1 cellular context compared by ENCODE assay signal in genomic region chr1:67833595-67833926, GRCh38.
A peak's percentile ranks its signal among the peaks of the same experiment; 100 is the strongest.
TF ChIP-seq lines count a peak whose summit lies in the region.

No MANE protein-coding gene starts in this region.

TF ChIP-seq in K562, 482 proteins besides CTCF, POLR2A, EP300 and RAD21 (continued from another document and continues in another):
- TF ChIP-seq ARID4B (CRISPR knock-in tag; IDR thresholded peaks at IDR 0.05) (peak; percentile 35; the same call in 1 of the 2 replicates), ETS2 (tag; IDR thresholded peaks at IDR 0.05; ENCODE audit: borderline replicate concordance, poor library complexity, severe bottlenecking) (no peak), ZBTB1 (CRISPR knock-in tag; IDR thresholded peaks at IDR 0.05; ENCODE audit: borderline replicate concordance, low read depth) (no peak), NBN (IDR thresholded peaks at IDR 0.05; ENCODE audit: low read depth) (no peak), MBD2 (IDR thresholded peaks at IDR 0.05; ENCODE audit: borderline replicate concordance, low read depth) (no peak), RFX1 (IDR thresholded peaks at IDR 0.05) (no peak), HINFP (tag; conservative IDR thresholded peaks at IDR 0.05; ENCODE audit: low read depth) (no peak), MTA1 (IDR thresholded peaks at IDR 0.05; ENCODE audit: borderline replicate concordance) (no peak), ZNF507 (tag; conservative IDR thresholded peaks at IDR 0.05) (no peak), EZH2 (IDR thresholded peaks at IDR 0.05; ENCODE audit: borderline replicate concordance, low read depth, low read length) (0 out of 2 replicates have a peak, but pooled peaks have one; percentile 17), ZNF398 (CRISPR knock-in tag; IDR thresholded peaks at IDR 0.05) (no peak), JUND (IDR thresholded peaks at IDR 0.05; ENCODE audit: borderline replicate concordance, low read depth, low read length) (no peak), JUND (tag; IDR thresholded peaks at IDR 0.05; ENCODE audit: borderline replicate concordance, low read depth, low read length) (no peak), CREB5 (CRISPR knock-in tag; IDR thresholded peaks at IDR 0.05) (no peak), MEF2A (IDR thresholded peaks at IDR 0.05; ENCODE audit: control insufficient read depth, low read depth, low read length) (no peak), MITF (IDR thresholded peaks at IDR 0.05) (no peak), HES1 (IDR thresholded peaks at IDR 0.05; ENCODE audit: low read depth) (no peak), PKNOX1 (IDR thresholded peaks at IDR 0.05) (no peak), ZNF766 (CRISPR knock-in tag; conservative IDR thresholded peaks at IDR 0.05) (no peak), NFXL1 (CRISPR knock-in tag; IDR thresholded peaks at IDR 0.05) (no peak), ZNF592 (IDR thresholded peaks at IDR 0.05) (no peak), FOXK2 (conservative IDR thresholded peaks at IDR 0.05 in 1 of 2, IDR thresholded peaks at IDR 0.05 in 1 of 2; ENCODE audit: low read depth in 2 of 2) (no peak), NR2C1 (IDR thresholded peaks at IDR 0.05) (no peak), NR2C1 (tag; IDR thresholded peaks at IDR 0.05) (no peak), ZNF584 (CRISPR knock-in tag; IDR thresholded peaks at IDR 0.05; ENCODE audit: low read depth) (no peak), ZBTB26 (CRISPR knock-in tag; IDR thresholded peaks at IDR 0.05) (no peak), ZNF197 (CRISPR knock-in tag; IDR thresholded peaks at IDR 0.05; ENCODE audit: low read depth) (no peak), MLLT1 (IDR thresholded peaks at IDR 0.05) (no peak), NFYB (IDR thresholded peaks at IDR 0.05; ENCODE audit: extremely low read depth, insufficient read length) (no peak), JUN (IDR thresholded peaks at IDR 0.05; ENCODE audit: borderline replicate concordance, low read depth, low read length) (no peak), JUN (CRISPR knock-in tag; IDR thresholded peaks at IDR 0.05; ENCODE audit: borderline replicate concordance) (0 out of 2 replicates have a peak, but pooled peaks have one; percentile 48), SETDB1 (IDR thresholded peaks at IDR 0.05; ENCODE audit: low read length) (no peak), U2AF1 (optimal IDR thresholded peaks at IDR 0.05; ENCODE audit: low read depth, low read length) (no peak), NFATC3 (IDR thresholded peaks at IDR 0.05) (no peak), EGR1 (conservative IDR thresholded peaks at IDR 0.05) (peak; percentile 67), TBL1XR1 (IDR thresholded peaks at IDR 0.05; ENCODE audit: low read length in 2 of 2) (no peak), C11orf30 (IDR thresholded peaks at IDR 0.05; ENCODE audit: low read depth) (no peak), THRAP3 (IDR thresholded peaks at IDR 0.05; ENCODE audit: borderline replicate concordance) (no peak)
